10 cellular contexts compared by ENCODE assay signal in genomic region chr16:27551046-27551445, GRCh38. TPM values are rescaled to one million over a fixed set of nuclear protein-coding genes. Genes with fewer than 3 reads are reported as not detected.
DNase-seq lines count a peak whose midpoint lies in the region; ATAC-seq, FAIRE-seq and TF ChIP-seq lines count a peak whose summit lies in the region.
"Had no signal": no experiment of that assay in that cellular context is flagged by ENCODE, and none has a peak within 500 bp of the region (broad histone marks: within the 10 kb centered on the region; RNA-seq: fewer than 3 reads in every experiment).

No MANE protein-coding gene starts in this region.

- no peak for TF ChIP-seq EP300 in A549 (IDR thresholded peaks at IDR 0.05)

- peaks cover 31% of the 10 kb centered on the region for H3K4me1 ChIP-seq in A549
- peaks cover 8 to 20% of the 10 kb centered on the region in 2 donors for H3K4me1 ChIP-seq in kidney (ENCODE audit: control insufficient read depth in 1 of 2, insufficient read depth in 1 of 2, low read depth in 1 of 2, low read length in 2 of 2)

- WGBS in A549 (ENCODE audit: missing lambda C conversion rate) = 60% methylated on average over 1 of the region's 1 CpG

- no peaks in the 10 kb centered on the region for H3K27me3 Mint-ChIP-seq in activated T-helper 2 cell treated with anti-CD3 and anti-CD28 coated beads, Interferon-gamma antibody, Interleukin-2, Interleukin-4, amounts not matched to agents 10 μg/mL and 5 μg/mL and 100 μg/mL, durations not matched to agents 14 hours and 24 hours and 36 hours (ENCODE audit: low read depth)

- no peak for FAIRE-seq in A549 (lab: Jason Lieb, UNC)
- FAIRE-seq in kidney (lab: Jason Lieb, UNC) = no peak
- FAIRE-seq in urothelium cell line (lab: Jason Lieb, UNC) = no peak
- FAIRE-seq in D721Med (lab: Jason Lieb, UNC) = no peak

- intact Hi-C loops in activated T-helper 2 cell treated with anti-CD3 and anti-CD28 coated beads, Interferon-gamma antibody, Interleukin-2, Interleukin-4, amounts not matched to agents 10 μg/mL and 5 μg/mL and 100 μg/mL, durations not matched to agents 14 hours and 24 hours and 36 hours (cut with micrococcal nuclease) = loop anchor here (5.0 kb wide), 1 partner anchor 349 kb away; the partner anchor contains the start of gene KDM8
- intact Hi-C loops in kidney (cut with DNase I) = no loop called here

- peak overlapping the region; percentile 81; the same call in 2 of the 3 replicates for H3K4me3 ChIP-seq in A549
- H3K4me3 ChIP-seq in GM08714 (ENCODE audit: low read length) = peak overlapping the region; percentile 82; the same call in 1 of the 2 replicates
- peak overlapping the region; percentile 88 for H3K4me3 ChIP-seq in kidney (ENCODE audit: low read length in 2 of 2)

- H3K4me2 ChIP-seq in A549 = peak overlapping the region; percentile 95

- H3K9me3 ChIP-seq in A549 (no peaks in the 10 kb centered on the region), kidney (ENCODE audit: control insufficient read depth in 1 of 2, low read length in 2 of 2) (no peaks in the 10 kb centered on the region)

- H3K9me3 Mint-ChIP-seq in activated T-helper 2 cell treated with anti-CD3 and anti-CD28 coated beads, Interferon-gamma antibody, Interleukin-2, Interleukin-4, amounts not matched to agents 10 μg/mL and 5 μg/mL and 100 μg/mL, durations not matched to agents 14 hours and 24 hours and 36 hours = no peaks in the 10 kb centered on the region

- DNase-seq in A549 (ENCODE audit: low read depth in 1 of 2, low spot score in 1 of 2) (no peak), kidney (no peak), urothelium cell line (ENCODE audit: low spot score) (no peak), dedifferentiated amniotic fluid mesenchymal stem cell (ENCODE audit: extremely low spot score) (no peak), D721Med (ENCODE audit: insufficient read length, low spot score) (no peak)
- DNase-seq in activated T-helper 2 cell treated with anti-CD3 and anti-CD28 coated beads, Interferon-gamma antibody, Interleukin-2, Interleukin-4, amounts not matched to agents 10 μg/mL and 5 μg/mL and 100 μg/mL, durations not matched to agents 14 hours and 24 hours and 36 hours (ENCODE audit: low spot score) = no peak
- DNase-seq: EL; stimulated activated naive CD4-positive, alpha-beta T cell treated with Interleukin-2 at 50 U/mL for 16 hours had no signal

- TF ChIP-seq CTCF in A549 (IDR thresholded peaks at IDR 0.05) (no peak), kidney (IDR thresholded peaks at IDR 0.05; ENCODE audit: borderline replicate concordance, extremely low read depth, insufficient read depth) (no peak), D721Med (IDR thresholded peaks at IDR 0.05; ENCODE audit: insufficient read depth, missing control alignments) (no peak)

- peak overlapping the region in 1 of 2 donors; percentile 87 for H3K9ac ChIP-seq in kidney (ENCODE audit: low read length in 2 of 2)

- no peak overlapping the region for H3K27ac Mint-ChIP-seq in activated T-helper 2 cell treated with anti-CD3 and anti-CD28 coated beads, Interferon-gamma antibody, Interleukin-2, Interleukin-4, amounts not matched to agents 10 μg/mL and 5 μg/mL and 100 μg/mL, durations not matched to agents 14 hours and 24 hours and 36 hours

- H3K36me3 ChIP-seq in kidney (ENCODE audit: control insufficient read depth in 1 of 2, insufficient read depth in 2 of 2, low read length in 2 of 2) = no peaks in the 10 kb centered on the region

- peaks cover 27% of the 10 kb centered on the region for H3K4me1 Mint-ChIP-seq in activated T-helper 2 cell treated with anti-CD3 and anti-CD28 coated beads, Interferon-gamma antibody, Interleukin-2, Interleukin-4, amounts not matched to agents 10 μg/mL and 5 μg/mL and 100 μg/mL, durations not matched to agents 14 hours and 24 hours and 36 hours (ENCODE audit: low read depth)

- peak overlapping the region in 1 of 2 experiments; percentile 87; a peak in 1 of 6 replicates for H3K27ac ChIP-seq in A549
- H3K27ac ChIP-seq in kidney (ENCODE audit: low read depth in 2 of 2, low read length in 2 of 2) = no peak overlapping the region

- POLR2A ChIA-PET in A549 (lab: Yijun Ruan, JAX) = interaction anchor here (0.6 kb wide), 1 partner anchor 57 kb away, joined by 4 read pairs; no protein-coding TSS in a partner anchor

- CTCF ChIA-PET in A549 (lab: Yijun Ruan, JAX) = interaction anchor here (1.1 to 1.5 kb wide), 2 partner anchors 12 to 54 kb away, joined by 3 read pairs; no protein-coding TSS in a partner anchor

- no peak for TF ChIP-seq POLR2A in A549 (IDR thresholded peaks at IDR 0.05; ENCODE audit: low read length)

- ATAC-seq in A549 (no peak), GM18907 (IDR thresholded peaks at IDR 0.05; ENCODE audit: unreplicated experiment) (no peak)

- peaks cover 10% of the 10 kb centered on the region for H3K36me3 Mint-ChIP-seq in activated T-helper 2 cell treated with anti-CD3 and anti-CD28 coated beads, Interferon-gamma antibody, Interleukin-2, Interleukin-4, amounts not matched to agents 10 μg/mL and 5 μg/mL and 100 μg/mL, durations not matched to agents 14 hours and 24 hours and 36 hours (ENCODE audit: low read depth)

- TF ChIP-seq RAD21 in A549 (conservative IDR thresholded peaks at IDR 0.05 in 1 of 2, IDR thresholded peaks at IDR 0.05 in 1 of 2) = no peak

- peak overlapping the region; percentile 97 for H3K4me3 Mint-ChIP-seq in activated T-helper 2 cell treated with anti-CD3 and anti-CD28 coated beads, Interferon-gamma antibody, Interleukin-2, Interleukin-4, amounts not matched to agents 10 μg/mL and 5 μg/mL and 100 μg/mL, durations not matched to agents 14 hours and 24 hours and 36 hours (ENCODE audit: low read depth)

TF ChIP-seq in A549, 52 proteins besides CTCF, POLR2A, EP300 and RAD21 (continues in another document):
- TF ChIP-seq PBX3 (IDR thresholded peaks at IDR 0.05) (no peak), NFE2L2 (conservative IDR thresholded peaks at IDR 0.05; ENCODE audit: low read length) (no peak), NPAS2 (CRISPR knock-in tag; IDR thresholded peaks at IDR 0.05; ENCODE audit: borderline replicate concordance) (no peak), HOXB5 (CRISPR knock-in tag; IDR thresholded peaks at IDR 0.05) (no peak), RNF2 (IDR thresholded peaks at IDR 0.05; ENCODE audit: borderline replicate concordance, low read depth) (no peak), FOXS1 (CRISPR knock-in tag; IDR thresholded peaks at IDR 0.05) (no peak), USF2 (IDR thresholded peaks at IDR 0.05) (no peak), HEYL (CRISPR knock-in tag; IDR thresholded peaks at IDR 0.05) (no peak), HES2 (IDR thresholded peaks at IDR 0.05) (no peak), ATOH8 (CRISPR knock-in tag; IDR thresholded peaks at IDR 0.05; ENCODE audit: low read depth) (no peak), GATA3 (IDR thresholded peaks at IDR 0.05; ENCODE audit: borderline replicate concordance) (no peak), CBX8 (IDR thresholded peaks at IDR 0.05) (no peak), JUN (IDR thresholded peaks at IDR 0.05) (no peak)

RNA-seq across cellular contexts. Expression of gene KATNIP, which starts 1.1 kb away (rescaled TPM):
- 27.1 and 27.9 TPM in 2 replicates for polyA plus RNA-seq in A549 (2011; rRNA removed)
- polyA plus RNA-seq in A549 (2012; cell fraction: cytosol; rRNA removed) = 17.1 and 18.5 TPM in 2 replicates
- 77.9 and 87.4 TPM in 2 replicates for polyA plus RNA-seq in A549 (2012; cell fraction: nucleus; rRNA removed)
- 12.8 to 13.5 TPM (median 13.4 TPM) in 3 replicates for polyA plus RNA-seq in A549 (2017; fragmentation: RNase III; extraction: RNeasy Plus Mini Kit Qiagen cat#74134 plus additional on column Dnase treatment)
- polyA minus RNA-seq in A549 (2011; rRNA and poly(A)+ RNA removed) = 31.7 and 45.8 TPM in 2 replicates
- 14.2 and 17.0 TPM in 2 replicates for total RNA-seq in activated T-helper 2 cell treated with anti-CD3 and anti-CD28 coated beads, Interferon-gamma antibody, Interleukin-2, Interleukin-4, amounts not matched to agents 10 μg/mL and 5 μg/mL and 100 μg/mL, durations not matched to agents 14 hours and 24 hours and 36 hours
- 40.2 TPM for total RNA-seq in kidney
- polyA plus RNA-seq in kidney (ENCODE audit: insufficient read depth, low read depth, low replicate concordance) = 4.0 TPM

RNA-seq across cellular contexts. Expression of gene GTF3C1, which starts 1.3 kb away (rescaled TPM):
- polyA plus RNA-seq in A549 (2011; rRNA removed) (40.1 and 41.6 TPM in 2 replicates), A549 (2017; fragmentation: RNase III; extraction: RNeasy Plus Mini Kit Qiagen cat#74134 plus additional on column Dnase treatment) (47.8 to 54.2 TPM (median 51.8 TPM) in 3 replicates), kidney (ENCODE audit: insufficient read depth, low read depth, low replicate concordance) (81.7 TPM)
- 45.7 and 51.2 TPM in 2 replicates for polyA plus RNA-seq in A549 (2012; cell fraction: cytosol; rRNA removed)
- 252 and 263 TPM in 2 replicates for polyA plus RNA-seq in A549 (2012; cell fraction: nucleus; rRNA removed)
- 100 and 110 TPM in 2 replicates for polyA minus RNA-seq in A549 (2011; rRNA and poly(A)+ RNA removed)
- 62.2 and 66.9 TPM in 2 replicates for total RNA-seq in activated T-helper 2 cell treated with anti-CD3 and anti-CD28 coated beads, Interferon-gamma antibody, Interleukin-2, Interleukin-4, amounts not matched to agents 10 μg/mL and 5 μg/mL and 100 μg/mL, durations not matched to agents 14 hours and 24 hours and 36 hours
- total RNA-seq in kidney = 59.0 TPM
